20 cellular contexts compared by ENCODE assay signal in the genomic region with DNA sequence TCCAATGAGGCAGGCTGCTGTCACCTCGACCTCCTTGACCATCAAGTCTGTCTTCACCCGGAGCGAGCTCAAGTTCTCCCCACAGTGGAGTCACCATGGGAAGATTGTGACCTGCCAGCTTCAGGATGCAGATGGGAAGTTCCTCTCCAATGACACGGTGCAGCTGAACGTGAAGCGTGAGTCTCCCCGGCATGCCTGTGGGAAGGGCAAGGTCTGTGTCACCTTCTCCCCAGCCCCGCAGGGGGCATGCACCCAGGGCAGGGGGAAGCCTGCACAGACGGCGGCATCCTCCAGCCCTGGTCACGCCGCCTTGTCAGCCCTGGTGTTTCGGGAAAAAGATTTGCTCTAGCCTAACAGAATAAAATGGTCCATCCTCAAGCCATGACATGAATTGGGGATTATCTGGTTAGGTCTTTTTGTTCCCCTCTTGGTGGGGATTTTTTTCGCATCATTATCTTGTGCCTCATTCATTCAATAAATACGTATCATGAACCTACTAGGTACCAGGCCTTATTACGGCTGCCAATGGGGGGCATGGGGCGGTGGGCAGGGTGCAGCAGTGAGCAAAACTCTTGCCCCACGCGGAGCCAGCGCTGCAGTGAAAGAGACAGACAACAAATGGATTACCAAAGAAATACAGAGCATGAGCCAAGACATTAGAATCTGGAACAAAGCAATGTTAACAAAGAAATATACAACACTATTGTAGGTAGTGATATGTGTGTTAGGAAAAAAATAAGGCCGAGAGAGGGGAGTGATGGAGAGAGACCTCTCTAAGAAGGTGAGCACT. TPM values are rescaled to one million over a fixed set of nuclear protein-coding genes. Genes with fewer than 3 reads are reported as not detected.
A peak's percentile ranks its signal among the peaks of the same experiment; 100 is the strongest.
DNase-seq lines count a peak whose midpoint lies in the region; ATAC-seq and TF ChIP-seq lines count a peak whose summit lies in the region.
"Had no signal": no experiment of that assay in that cellular context is flagged by ENCODE, and none has a peak within 500 bp of the region (broad histone marks: within the 10 kb centered on the region; RNA-seq: fewer than 3 reads in every experiment).

No MANE protein-coding gene starts in this region.

- in situ Hi-C loops in GM13976 (cut with MboI; ENCODE audit: low sequenced_read_pairs, unreplicated experiment), result no loop called here

- TF ChIP-seq CTCF in GM13976 (IDR thresholded peaks at IDR 0.05; ENCODE audit: borderline replicate concordance, control extremely low read depth, extremely low read depth, insufficient read depth, missing control alignments), result no peak
- TF ChIP-seq CTCF in progenitor cell of endocrine pancreas (IDR thresholded peaks at IDR 0.05; ENCODE audit: unreplicated experiment), result no peak

- peaks cover 35% of the 10 kb centered on the region for H3K4me1 Mint-ChIP-seq in stimulated activated naive CD8-positive, alpha-beta T cell treated with anti-CD3 and anti-CD28 coated beads, Interleukin-15, Interleukin-2, amounts not matched to agents 100 ng/mL and 50 ng/mL, for 24 hours (ENCODE audit: low read depth)
- H3K4me1 Mint-ChIP-seq in naive B cell (peaks cover 70 to 85% (median 71%) of the 10 kb centered on the region in 3 donors), progenitor cell of endocrine pancreas (ENCODE audit: low read depth) (no peaks in the 10 kb centered on the region)

- no peaks in the 10 kb centered on the region for H3K36me3 Mint-ChIP-seq in stimulated activated naive CD8-positive, alpha-beta T cell treated with anti-CD3 and anti-CD28 coated beads, Interleukin-15, Interleukin-2, amounts not matched to agents 100 ng/mL and 50 ng/mL, for 24 hours (ENCODE audit: low read depth)
- H3K36me3 Mint-ChIP-seq in naive B cell (peaks cover 31 to 54% of the 10 kb centered on the region in 2 donors), progenitor cell of endocrine pancreas (ENCODE audit: insufficient read depth) (no peaks in the 10 kb centered on the region)
- H3K36me3 Mint-ChIP-seq: CD8-positive, alpha-beta T cell had no signal

- peak overlapping the region; percentile 37 for H3K27ac Mint-ChIP-seq in stimulated activated naive CD8-positive, alpha-beta T cell treated with anti-CD3 and anti-CD28 coated beads, Interleukin-15, Interleukin-2, amounts not matched to agents 100 ng/mL and 50 ng/mL, for 24 hours
- H3K27ac Mint-ChIP-seq in naive B cell (peak overlapping the region in 5 of 6 donors; percentile 1 to 96 (median 91)), progenitor cell of endocrine pancreas (no peak overlapping the region)
- H3K27ac Mint-ChIP-seq: CD8-positive, alpha-beta T cell had no signal

- no peaks in the 10 kb centered on the region for H3K9me3 Mint-ChIP-seq in stimulated activated naive CD8-positive, alpha-beta T cell treated with anti-CD3 and anti-CD28 coated beads, Interleukin-15, Interleukin-2, amounts not matched to agents 100 ng/mL and 50 ng/mL, for 24 hours
- H3K9me3 Mint-ChIP-seq in naive B cell, result no peaks in the 10 kb centered on the region
- H3K9me3 Mint-ChIP-seq in progenitor cell of endocrine pancreas (ENCODE audit: low read depth), result no peaks in the 10 kb centered on the region
- H3K9me3 Mint-ChIP-seq: CD8-positive, alpha-beta T cell had no signal

- DNase-seq in stimulated activated naive CD8-positive, alpha-beta T cell treated with anti-CD3 and anti-CD28 coated beads, Interleukin-15, Interleukin-2, amounts not matched to agents 100 U/mL and 50 U/mL, for 24 hours, result no peak
- DNase-seq in GM13976 (ENCODE audit: low spot score) (peak; percentile 16), naive B cell (no peak), progenitor cell of endocrine pancreas (ENCODE audit: low spot score, unreplicated experiment) (no peak)
- DNase-seq: ACHN; AML-193; CD8-positive, alpha-beta T cell; DND-41; GDM1; GM23248; HCEC 1CT; NCI-H1105 treated with DMSO at 0.1 percent for 48 hours; NCI-H1694 treated with DMSO at 0.1 percent for 48 hours; NCI-H2107; NCI-H2227 treated with DMSO at 0.1 percent for 48 hours; NCI-H524 treated with DMSO at 0.1 percent for 48 hours had no signal

- peaks cover under 1% of the 10 kb centered on the region for H3K27me3 Mint-ChIP-seq in stimulated activated naive CD8-positive, alpha-beta T cell treated with anti-CD3 and anti-CD28 coated beads, Interleukin-15, Interleukin-2, amounts not matched to agents 100 ng/mL and 50 ng/mL, for 24 hours
- H3K27me3 Mint-ChIP-seq in naive B cell (no peaks in the 10 kb centered on the region), progenitor cell of endocrine pancreas (no peaks in the 10 kb centered on the region)

- ATAC-seq in stimulated activated naive CD8-positive, alpha-beta T cell treated with anti-CD3 and anti-CD28 coated beads, Interleukin-15, Interleukin-2, amounts not matched to agents 100 U/mL and 50 U/mL, for 24 hours, result no peak
- ATAC-seq in naive B cell (ENCODE audit: low read depth in 2 of 2), result no peak
- ATAC-seq in HG02840 (IDR thresholded peaks at IDR 0.05; ENCODE audit: low FRiP score, unreplicated experiment), result no peak
- ATAC-seq in HG03442 (IDR thresholded peaks at IDR 0.05; ENCODE audit: unreplicated experiment), result no peak
- ATAC-seq: CD8-positive, alpha-beta T cell; Panc1 had no signal

- no peak overlapping the region for H3K4me3 Mint-ChIP-seq in stimulated activated naive CD8-positive, alpha-beta T cell treated with anti-CD3 and anti-CD28 coated beads, Interleukin-15, Interleukin-2, amounts not matched to agents 100 ng/mL and 50 ng/mL, for 24 hours
- H3K4me3 Mint-ChIP-seq in naive B cell, result peak overlapping the region; percentile 47 to 95 (median 84)
- H3K4me3 Mint-ChIP-seq in progenitor cell of endocrine pancreas (ENCODE audit: low read depth), result no peak overlapping the region
- H3K4me3 Mint-ChIP-seq: CD8-positive, alpha-beta T cell had no signal

RNA-seq across cellular contexts. Expression of a gene that starts 7.4 kb away (rescaled TPM):
- polyA plus RNA-seq in naive B cell (ENCODE audit: low read depth in 6 of 6), result 100 to 1,000 TPM; 364 to 971 (median 552) TPM
- total RNA-seq in progenitor cell of endocrine pancreas, result 3.8 and 5.1 TPM in 2 replicates
- total RNA-seq: GM23248 had no signal

RNA-seq across cellular contexts. Expression of a gene that starts 11.3 kb away (rescaled TPM):
- 1 to 10 TPM in 2 of 6 donors, under 1 TPM in 4; 0.14 to 1.9 (median 0.75) TPM for polyA plus RNA-seq in naive B cell (ENCODE audit: low read depth in 6 of 6)
- 0.33 and 0.74 TPM in 2 replicates for total RNA-seq in progenitor cell of endocrine pancreas
- total RNA-seq: GM23248 had no signal
- polyA plus RNA-seq: GM23248 had no signal

RNA-seq across cellular contexts. Expression of a gene that starts 21.9 kb away (rescaled TPM):
- polyA plus RNA-seq in naive B cell (ENCODE audit: low read depth in 6 of 6), result under 1 TPM in 1 of 6 donors, not detected in 5; 0.17 TPM
- not detected in 2 replicates for total RNA-seq in progenitor cell of endocrine pancreas
- total RNA-seq: CD8-positive, alpha-beta T cell; GM23248 had no signal
- polyA plus RNA-seq: GM23248 had no signal

RNA-seq across cellular contexts. Expression of a gene that starts 34.5 kb away (rescaled TPM):
- polyA plus RNA-seq in naive B cell (ENCODE audit: low read depth in 6 of 6), result not detected
- 0.16 TPM in 1 of 2 replicates, not detected in the other for total RNA-seq in progenitor cell of endocrine pancreas
- total RNA-seq: CD8-positive, alpha-beta T cell; GM23248 had no signal
- polyA plus RNA-seq: GM23248 had no signal

RNA-seq across cellular contexts. Expression of a gene that starts 44.4 kb away (rescaled TPM):
- polyA plus RNA-seq in naive B cell (ENCODE audit: low read depth in 6 of 6), result under 1 TPM in 4 of 6 donors, not detected in 2; 0.12 to 0.41 (median 0.29) TPM
- total RNA-seq in progenitor cell of endocrine pancreas, result 1.4 and 1.7 TPM in 2 replicates
- total RNA-seq: CD8-positive, alpha-beta T cell; GM23248 had no signal
- polyA plus RNA-seq: GM23248 had no signal

Comparison
In these comparisons a context has a peak if more than half of its experiments do, and no peak if none do; other contexts are left out.
1. H3K4me3 Mint-ChIP-seq: peak in naive B cell (8 of 8); none in stimulated activated naive CD8-positive, alpha-beta T cell treated with anti-CD3 and anti-CD28 coated beads, Interleukin-15, Interleukin-2, amounts not matched to agents 100 ng/mL and 50 ng/mL, for 24 hours (single experiment) and progenitor cell of endocrine pancreas (single experiment).